In genomic region chr12:103626498-103626897, GRCh38 we compare ENCODE assay signal across 9 cellular contexts. TPM values are rescaled to one million over a fixed set of nuclear protein-coding genes. Genes with fewer than 3 reads are reported as not detected.
DNase-seq lines count a peak whose midpoint lies in the region; ATAC-seq and TF ChIP-seq lines count a peak whose summit lies in the region.
"Had no signal": no experiment of that assay in that cellular context is flagged by ENCODE, and none has a peak within 500 bp of the region (broad histone marks: within the 10 kb centered on the region; RNA-seq: fewer than 3 reads in every experiment).

No MANE protein-coding gene starts in this region.

- no peak for TF ChIP-seq POLR2A in erythroblast (IDR thresholded peaks at IDR 0.05; ENCODE audit: low read length)

- no peak overlapping the region for H3K4me3 ChIP-seq in osteoblast (ENCODE audit: insufficient read depth, low read length)
- H3K4me3 ChIP-seq in brain microvascular endothelial cell (ENCODE audit: low read depth, low read length), result no peak overlapping the region

- no peak overlapping the region for H2AFZ ChIP-seq in osteoblast (ENCODE audit: low read length)

- H3K9me3 ChIP-seq in osteoblast (ENCODE audit: low read depth, low read length), result no peaks in the 10 kb centered on the region

- ATAC-seq in GM21529 (IDR thresholded peaks at IDR 0.05; ENCODE audit: unreplicated experiment) (no peak), HG03175 (IDR thresholded peaks at IDR 0.05; ENCODE audit: unreplicated experiment) (no peak)

- H3K4me1 ChIP-seq in osteoblast (ENCODE audit: insufficient read depth, low read length), result no peaks in the 10 kb centered on the region

- no peak overlapping the region for H3K27ac ChIP-seq in osteoblast (ENCODE audit: low read depth, low read length)
- H3K27ac ChIP-seq in brain microvascular endothelial cell, result no peak overlapping the region

- DNase-seq in DMS114 treated with DMSO at 0.1 percent for 48 hours (lab: John Stamatoyannopoulos, UW; ENCODE audit: unreplicated experiment), result peak; percentile 29
- DNase-seq in NCI-H2196 (lab: John Stamatoyannopoulos, UW; ENCODE audit: unreplicated experiment), result peak; percentile 51
- DNase-seq in erythroblast (lab: John Stamatoyannopoulos, UW), result peak; percentile 3 to 15
- peak; percentile 82 for DNase-seq in osteoblast (ENCODE audit: insufficient read length, low spot score, missing footprints)
- no peak for DNase-seq in amniotic stem cell (lab: John Stamatoyannopoulos, UW)
- DNase-seq in brain microvascular endothelial cell, result no peak

- H3K36me3 ChIP-seq in osteoblast (ENCODE audit: insufficient read depth, low read length) (no peaks in the 10 kb centered on the region), brain microvascular endothelial cell (replicated peaks) (no peaks in the 10 kb centered on the region)

- no peaks in the 10 kb centered on the region for H3K27me3 ChIP-seq in osteoblast (ENCODE audit: insufficient read depth, low read length)
- H3K27me3 ChIP-seq in brain microvascular endothelial cell (replicated peaks), result no peaks in the 10 kb centered on the region

- H4K20me1 ChIP-seq in osteoblast (ENCODE audit: insufficient read depth, low read length), result no peaks in the 10 kb centered on the region

- in situ Hi-C loops in brain microvascular endothelial cell (cut with HindIII; ENCODE audit: low pct_ligation_motif_present, low sequenced_read_pairs), result no loop called here

- no peak overlapping the region for H3K4me2 ChIP-seq in osteoblast (ENCODE audit: insufficient read depth, low read length)

- no peaks in the 10 kb centered on the region for H3K79me2 ChIP-seq in osteoblast (ENCODE audit: insufficient read depth, low read length)

- peak; percentile 52 for TF ChIP-seq CTCF in osteoblast (IDR thresholded peaks at IDR 0.05; ENCODE audit: extremely low read depth, low read depth, low read length)
- no peak for TF ChIP-seq CTCF in brain microvascular endothelial cell (IDR thresholded peaks at IDR 0.05; ENCODE audit: low read depth, low read length, missing control alignments)

RNA-seq across cellular contexts. Expression of gene STAB2, which starts 39.4 kb away (rescaled TPM):
- total RNA-seq in osteoblast, result not detected in 2 replicates
- total RNA-seq: fibroblast of lung had no signal

Comparison
In these comparisons a context has a peak if more than half of its experiments do, and no peak if none do; other contexts are left out.
1. DNase-seq: peak in DMS114 treated with DMSO at 0.1 percent for 48 hours (single experiment), NCI-H2196 (single experiment), erythroblast (2 of 2) and osteoblast (single experiment); none in amniotic stem cell (single experiment) and brain microvascular endothelial cell (single experiment).